Comparison of ENCODE assay signal across 8 cellular contexts in the genomic region with DNA sequence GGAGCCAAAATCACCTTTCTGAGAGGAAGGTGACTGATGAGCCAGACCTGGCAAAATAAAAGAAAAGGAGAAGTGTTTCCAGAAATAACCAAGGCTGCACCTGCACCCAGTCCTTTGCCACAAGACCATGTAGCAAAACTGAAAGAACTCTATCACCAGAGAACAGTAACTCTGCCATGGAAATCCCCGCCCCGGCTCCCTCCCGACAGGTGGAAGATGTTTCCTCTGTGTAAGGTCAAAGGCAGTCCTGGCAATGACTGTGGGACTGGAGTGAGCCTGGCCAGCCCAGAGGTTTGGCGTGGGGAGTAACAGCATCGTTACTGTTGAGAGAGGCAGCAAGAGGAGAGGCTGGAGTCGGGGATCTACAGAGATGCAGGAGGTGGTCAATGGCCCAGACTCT. TPM values are rescaled to one million over a fixed set of nuclear protein-coding genes. Genes with fewer than 3 reads are reported as not detected.
DNase-seq lines count a peak whose midpoint lies in the region; ATAC-seq lines count a peak whose summit lies in the region.

No MANE protein-coding gene starts in this region.

- H3K9me3 Mint-ChIP-seq in activated T-helper 17 cell treated with anti-CD3 and anti-CD28 coated beads, Interleukin-2, amount 50 U/mL, for 72 hours = no peaks in the 10 kb centered on the region

- H3K27ac Mint-ChIP-seq in activated T-helper 17 cell treated with anti-CD3 and anti-CD28 coated beads, Interleukin-2, amount 50 U/mL, for 72 hours = peak overlapping the region; percentile 36

- H3K36me3 Mint-ChIP-seq in activated T-helper 17 cell treated with anti-CD3 and anti-CD28 coated beads, Interleukin-2, amount 50 U/mL, for 72 hours (ENCODE audit: low read depth) = no peaks in the 10 kb centered on the region

- no peaks in the 10 kb centered on the region for H3K27me3 Mint-ChIP-seq in activated T-helper 17 cell treated with anti-CD3 and anti-CD28 coated beads, Interleukin-2, amount 50 U/mL, for 72 hours

- H3K4me3 Mint-ChIP-seq in activated T-helper 17 cell treated with anti-CD3 and anti-CD28 coated beads, Interleukin-2, amount 50 U/mL, for 72 hours = no peak overlapping the region

- H3K4me1 Mint-ChIP-seq in activated T-helper 17 cell treated with anti-CD3 and anti-CD28 coated beads, Interleukin-2, amount 50 U/mL, for 72 hours = peaks cover 4% of the 10 kb centered on the region

- ATAC-seq in HG03045 (IDR thresholded peaks at IDR 0.05; ENCODE audit: unreplicated experiment) (peak; percentile 80), esophagus mucosa (no peak)
- ATAC-seq in activated T-helper 17 cell treated with anti-CD3 and anti-CD28 coated beads, Interleukin-2, amount 50 U/mL, for 72 hours (replicated peaks) = peak; percentile 74

- DNase-seq in COLO668 (lab: John Stamatoyannopoulos, UW; ENCODE audit: unreplicated experiment) = peak; percentile 49
- DNase-seq in GM19238 (ENCODE audit: insufficient read length, low spot score) = peak; percentile 49
- DNase-seq in NCI-H1092 treated with DMSO at 0.1 percent for 48 hours (lab: John Stamatoyannopoulos, UW) = no peak
- DNase-seq in DMS79 treated with DMSO at 0.1 percent for 48 hours (lab: John Stamatoyannopoulos, UW) = no peak
- no peak for DNase-seq in OCI-M1 (lab: John Stamatoyannopoulos, UW)

RNA-seq across cellular contexts. Expression of gene SPRED2, which starts 42.3 kb away (rescaled TPM):
- total RNA-seq in activated T-helper 17 cell treated with anti-CD3 and anti-CD28 coated beads, Interleukin-2, amount 50 U/mL, for 72 hours = 1 to 10 TPM; 5.6 to 9.6 TPM
- total RNA-seq in esophagus mucosa = 12.8 TPM

Comparison
In these comparisons a context has a peak if more than half of its experiments do, and no peak if none do; other contexts are left out.
1. DNase-seq: peak in COLO668 (single experiment) and GM19238 (single experiment); none in NCI-H1092 treated with DMSO at 0.1 percent for 48 hours (single experiment), DMS79 treated with DMSO at 0.1 percent for 48 hours (single experiment) and OCI-M1 (single experiment).